9 cellular contexts compared by ENCODE assay signal in genomic region chr15:33089878-33090757, GRCh38.
DNase-seq lines count a peak whose midpoint lies in the region; ATAC-seq and TF ChIP-seq lines count a peak whose summit lies in the region.
"Had no signal": no experiment of that assay in that cellular context is flagged by ENCODE, and none has a peak within 500 bp of the region (broad histone marks: within the 10 kb centered on the region; RNA-seq: fewer than 3 reads in every experiment).

No MANE protein-coding gene starts in this region.

- H3K27me3 Mint-ChIP-seq in activated CD4-positive, alpha-beta memory T cell treated with anti-CD3 and anti-CD28 coated beads, Interleukin-2, amount 10 ng/mL, durations not matched to agents 7 days and 5 days, result peaks cover 6% of the 10 kb centered on the region
- H3K27me3 Mint-ChIP-seq in effector memory CD8-positive, alpha-beta T cell, result no peaks in the 10 kb centered on the region

- H3K4me3 ChIP-seq in PC-9 (no peak overlapping the region), fibroblast of villous mesenchyme (ENCODE audit: low read depth, low read length) (no peak overlapping the region)

- no peaks in the 10 kb centered on the region for H3K9me2 ChIP-seq in PC-9 (ENCODE audit: insufficient read depth)

- intact Hi-C loops in PC-9 (cut with micrococcal nuclease; ENCODE audit: unreplicated experiment), result loop anchor here (10.0 kb wide), 1 partner anchor 615 kb away; no protein-coding TSS in a partner anchor

- H3F3A ChIP-seq in PC-9 (ENCODE audit: insufficient read depth, low read depth), result 0 out of 2 replicates have a peak, but pooled peaks cover 4% of the 10 kb centered on the region

- 0 out of 2 replicates have a peak overlapping the region, but pooled peaks have one; percentile 9 for H3K27ac ChIP-seq in PC-9
- H3K27ac ChIP-seq: heart right ventricle had no signal

- 0 out of 2 replicates have a peak overlapping the region, but pooled peaks have one; percentile 13 for H3K4me2 ChIP-seq in PC-9

- no peaks in the 10 kb centered on the region for H3K4me1 Mint-ChIP-seq in activated CD4-positive, alpha-beta memory T cell treated with anti-CD3 and anti-CD28 coated beads, Interleukin-2, amount 10 ng/mL, durations not matched to agents 7 days and 5 days
- H3K4me1 Mint-ChIP-seq in effector memory CD8-positive, alpha-beta T cell (ENCODE audit: low read depth in 2 of 2), result peaks cover 3 to 8% of the 10 kb centered on the region in 2 donors

- no peaks in the 10 kb centered on the region for H3K36me3 Mint-ChIP-seq in activated CD4-positive, alpha-beta memory T cell treated with anti-CD3 and anti-CD28 coated beads, Interleukin-2, amount 10 ng/mL, durations not matched to agents 7 days and 5 days (ENCODE audit: low read depth)
- H3K36me3 Mint-ChIP-seq in effector memory CD8-positive, alpha-beta T cell (ENCODE audit: insufficient read depth), result no peaks in the 10 kb centered on the region

- no peak for ATAC-seq in effector memory CD8-positive, alpha-beta T cell (replicated peaks)

- TF ChIP-seq CTCF in PC-9 (conservative IDR thresholded peaks at IDR 0.05), result no peak
- TF ChIP-seq CTCF in fibroblast of villous mesenchyme (IDR thresholded peaks at IDR 0.05; ENCODE audit: insufficient read depth, low read depth, low read length), result no peak

- no peaks in the 10 kb centered on the region for H3K9me3 Mint-ChIP-seq in activated CD4-positive, alpha-beta memory T cell treated with anti-CD3 and anti-CD28 coated beads, Interleukin-2, amount 10 ng/mL, durations not matched to agents 7 days and 5 days
- H3K9me3 Mint-ChIP-seq in effector memory CD8-positive, alpha-beta T cell, result no peaks in the 10 kb centered on the region

- CTCF ChIA-PET in PC-9 (lab: Charles Lee), result interaction anchor here (0.5 to 1.6 kb wide), 2 partner anchors 13 to 42 kb away, joined by 3 to 4 read pairs; no protein-coding TSS in a partner anchor
- CTCF ChIA-PET in activated CD4-positive, alpha-beta memory T cell treated with anti-CD3 and anti-CD28 coated beads, Interleukin-2, amount 10 ng/mL, durations not matched to agents 7 days and 5 days (lab: Charles Lee), result interaction anchor here (0.7 kb wide), 1 partner anchor 15 kb away, joined by 3 read pairs; no protein-coding TSS in a partner anchor

- H2AFZ ChIP-seq in PC-9, result no peak overlapping the region

- BruUV-seq in PC-9 (replicated peaks; lab: Mats Ljungman, UMichigan), result no TSS peak

- H3K9me3 ChIP-seq in PC-9 (ENCODE audit: insufficient read depth, low read depth), result no peaks in the 10 kb centered on the region
- H3K9me3 ChIP-seq: heart right ventricle had no signal

- no peak overlapping the region for H3K27ac Mint-ChIP-seq in activated CD4-positive, alpha-beta memory T cell treated with anti-CD3 and anti-CD28 coated beads, Interleukin-2, amount 10 ng/mL, durations not matched to agents 7 days and 5 days
- H3K27ac Mint-ChIP-seq in effector memory CD8-positive, alpha-beta T cell, result peak overlapping the region in 1 of 2 donors; percentile 85

- POLR2A ChIA-PET in PC-9 (lab: Charles Lee; ENCODE audit: unreplicated experiment), result no interaction called here
- POLR2A ChIA-PET in activated CD4-positive, alpha-beta memory T cell treated with anti-CD3 and anti-CD28 coated beads, Interleukin-2, amount 10 ng/mL, durations not matched to agents 7 days and 5 days (lab: Charles Lee), result no interaction called here

- DNase-seq in AML-193 (lab: John Stamatoyannopoulos, UW), result peak; percentile 86 to 89
- peak; percentile 63 for DNase-seq in HT-29 (ENCODE audit: low spot score)
- peak; percentile 20 to 60 for DNase-seq in PC-9
- peak; percentile 93 for DNase-seq in fibroblast of villous mesenchyme (ENCODE audit: low read depth)
- DNase-seq in activated CD4-positive, alpha-beta memory T cell treated with anti-CD3 and anti-CD28 coated beads, Interleukin-2, amount 10 ng/mL, durations not matched to agents 7 days and 5 days, result no peak
- no peak for DNase-seq in RKO (ENCODE audit: low spot score)
- no peak for DNase-seq in stimulated activated CD4-positive, alpha-beta T cell treated with anti-CD3 and anti-CD28 coated beads, Interleukin-4, amount 100 ng/mL, for 1 hour
- no peak for DNase-seq in effector memory CD8-positive, alpha-beta T cell
- DNase-seq: heart right ventricle had no signal

- no peaks in the 10 kb centered on the region for H3K79me2 ChIP-seq in PC-9 (ENCODE audit: low read depth)

- H4K20me1 ChIP-seq in PC-9 (ENCODE audit: insufficient read depth), result no peaks in the 10 kb centered on the region

- H3K27me3 ChIP-seq in PC-9 (ENCODE audit: insufficient read depth, low read depth), result no peaks in the 10 kb centered on the region
- H3K27me3 ChIP-seq: heart right ventricle had no signal

- H3K4me1 ChIP-seq in PC-9 (replicated peaks; ENCODE audit: insufficient read depth), result peaks cover 18% of the 10 kb centered on the region

- no peak overlapping the region for H3K4me3 Mint-ChIP-seq in activated CD4-positive, alpha-beta memory T cell treated with anti-CD3 and anti-CD28 coated beads, Interleukin-2, amount 10 ng/mL, durations not matched to agents 7 days and 5 days
- peak overlapping the region in 1 of 2 donors; percentile 64 for H3K4me3 Mint-ChIP-seq in effector memory CD8-positive, alpha-beta T cell

- no peaks in the 10 kb centered on the region for H3K36me3 ChIP-seq in PC-9 (ENCODE audit: low read depth)
- H3K36me3 ChIP-seq: heart right ventricle had no signal

Comparison
In these comparisons a context has a peak if more than half of its experiments do, and no peak if none do; other contexts are left out.
1. DNase-seq: peak in AML-193 (2 of 2), HT-29 (single experiment), PC-9 (2 of 2) and fibroblast of villous mesenchyme (single experiment); none in activated CD4-positive, alpha-beta memory T cell treated with anti-CD3 and anti-CD28 coated beads, Interleukin-2, amount 10 ng/mL, durations not matched to agents 7 days and 5 days (single experiment), RKO (single experiment), stimulated activated CD4-positive, alpha-beta T cell treated with anti-CD3 and anti-CD28 coated beads, Interleukin-4, amount 100 ng/mL, for 1 hour (single experiment) and effector memory CD8-positive, alpha-beta T cell (0 of 3).